9 cellular contexts compared by ENCODE assay signal in genomic region chr15:92087211-92087610, GRCh38.
"Had no signal": no experiment of that assay in that cellular context is flagged by ENCODE, and none has a peak within 500 bp of the region (broad histone marks: within the 10 kb centered on the region; RNA-seq: fewer than 3 reads in every experiment).

No MANE protein-coding gene starts in this region.

- H3K27ac Mint-ChIP-seq: IgD-negative memory B cell had no signal

- FAIRE-seq: HepG2 had no signal

- H3K9me3 ChIP-seq: HAP-1 had no signal

- H3K27ac ChIP-seq: GM23248, HL-60 had no signal

- H3K4me3 Mint-ChIP-seq: IgD-negative memory B cell had no signal

- H2AFZ ChIP-seq: GM23248 had no signal

- DNase-seq: GM23248, GOT3, H7, KBM-7 had no signal

- H3K9me3 Mint-ChIP-seq: IgD-negative memory B cell had no signal

- ATAC-seq: HCT116, HepG2 had no signal

- H3K36me3 ChIP-seq: HAP-1 had no signal

- H3K36me3 Mint-ChIP-seq: IgD-negative memory B cell had no signal

- H3K9ac ChIP-seq: GM23248 had no signal

- H3K4me3 ChIP-seq: GM23248, HAP-1 had no signal
